ENCODE assay signal across 25 cellular contexts in genomic region chr22:31883989-31884388, GRCh38.
"Had no signal": no experiment of that assay in that cellular context is flagged by ENCODE, and none has a peak within 500 bp of the region (broad histone marks: within the 10 kb centered on the region; RNA-seq: fewer than 3 reads in every experiment).

No MANE protein-coding gene starts in this region.

- H3K4me3 ChIP-seq: esophagus muscularis mucosa, gastroesophageal sphincter, heart left ventricle, hepatocyte, left lung, neural progenitor cell, psoas muscle, sigmoid colon, suprapubic skin, thyroid gland, vagina had no signal

- H3K27me3 Mint-ChIP-seq: naive thymus-derived CD4-positive, alpha-beta T cell; stimulated activated naive CD8-positive, alpha-beta T cell treated with anti-CD3 and anti-CD28 coated beads, Interleukin-15, amount 100 ng/mL, for 72 hours had no signal

- DNase-seq: cortex of kidney; effector CD4-positive, alpha-beta T cell; endodermal cell; foreskin keratinocyte; heart left ventricle; kidney; left lung; mesendoderm; midbrain; naive thymus-derived CD4-positive, alpha-beta T cell; nucleus accumbens; psoas muscle; right cardiac atrium; sigmoid colon; stimulated activated naive CD4-positive, alpha-beta T cell; stimulated activated naive CD8-positive, alpha-beta T cell treated with anti-CD3 and anti-CD28 coated beads, Interleukin-15, amount 100 ng/mL, for 72 hours; thyroid gland; trophoblast cell had no signal

- H3K4me1 ChIP-seq: esophagus muscularis mucosa, foreskin keratinocyte, gastroesophageal sphincter, heart left ventricle, left lung, neural progenitor cell, psoas muscle, sigmoid colon, suprapubic skin, thyroid gland, vagina had no signal

- ATAC-seq: foreskin keratinocyte; gastroesophageal sphincter; heart left ventricle; left lung; naive thymus-derived CD4-positive, alpha-beta T cell; psoas muscle; right cardiac atrium; stimulated activated naive CD8-positive, alpha-beta T cell treated with anti-CD3 and anti-CD28 coated beads, Interleukin-15, amount 100 ng/mL, for 72 hours had no signal

- H3K27ac Mint-ChIP-seq: endodermal cell, nephron had no signal

- H3K27me3 ChIP-seq: esophagus muscularis mucosa, foreskin keratinocyte, gastroesophageal sphincter, heart left ventricle, hepatocyte, left lung, neural progenitor cell, sigmoid colon, suprapubic skin, thyroid gland, vagina had no signal

- H2AFZ ChIP-seq: hepatocyte, neural progenitor cell had no signal

- H3K36me3 ChIP-seq: neural progenitor cell had no signal

- H3K9me3 Mint-ChIP-seq: endodermal cell; naive thymus-derived CD4-positive, alpha-beta T cell; nephron; neural progenitor cell; stimulated activated naive CD8-positive, alpha-beta T cell treated with anti-CD3 and anti-CD28 coated beads, Interleukin-15, amount 100 ng/mL, for 72 hours had no signal

- H3K4me3 Mint-ChIP-seq: endodermal cell; naive thymus-derived CD4-positive, alpha-beta T cell; nephron; neural progenitor cell; stimulated activated naive CD8-positive, alpha-beta T cell treated with anti-CD3 and anti-CD28 coated beads, Interleukin-15, amount 100 ng/mL, for 72 hours had no signal

- H3K4me1 Mint-ChIP-seq: nephron; stimulated activated naive CD8-positive, alpha-beta T cell treated with anti-CD3 and anti-CD28 coated beads, Interleukin-15, amount 100 ng/mL, for 72 hours had no signal

- H3K9me3 ChIP-seq: esophagus muscularis mucosa, gastroesophageal sphincter, heart left ventricle, left lung, psoas muscle, sigmoid colon, suprapubic skin, thyroid gland, vagina had no signal

- H3K27ac ChIP-seq: esophagus muscularis mucosa, foreskin keratinocyte, gastroesophageal sphincter, heart left ventricle, hepatocyte, left lung, neural progenitor cell, psoas muscle, sigmoid colon, suprapubic skin, thyroid gland, vagina had no signal

- H3K9ac ChIP-seq: neural progenitor cell had no signal

- H3K4me2 ChIP-seq: hepatocyte, neural progenitor cell had no signal
